ENCODE assay signal across 23 cellular contexts in genomic region chr6:155706806-155707205, GRCh38.
"Had no signal": no experiment of that assay in that cellular context is flagged by ENCODE, and none has a peak within 500 bp of the region (broad histone marks: within the 10 kb centered on the region; RNA-seq: fewer than 3 reads in every experiment).

No MANE protein-coding gene starts in this region.

- H3K4me1 Mint-ChIP-seq: mesothelial cell of epicardium; naive B cell; stimulated activated memory B cell treated with anti-CD40 and anti-IgM and Interleukin-4, amounts not matched to agents 10 μg/mL and 1 μg/mL and 100 μg/mL, for 72 hours had no signal

- H3K27ac Mint-ChIP-seq: dendritic cell treated with granulocyte-macrophage colony-stimulating factor and Interleukin-4, amounts not matched to agents 40 ng/mL and 50 ng/mL, for 4 days; endodermal cell; mesothelial cell of epicardium; naive B cell; stimulated activated memory B cell treated with anti-CD40 and anti-IgM and Interleukin-4, amounts not matched to agents 10 μg/mL and 1 μg/mL and 100 μg/mL, for 72 hours; type B pancreatic cell had no signal

- H3K27ac ChIP-seq: colonic mucosa, left lung, prostate gland, right atrium auricular region, sigmoid colon, testis, tibial artery had no signal

- H3K4me3 ChIP-seq: colonic mucosa, left lung, mucosa of descending colon, prostate gland, right atrium auricular region, sigmoid colon, spleen, testis, tibial artery had no signal

- H3K9me3 Mint-ChIP-seq: endodermal cell, type B pancreatic cell had no signal

- H3K36me3 Mint-ChIP-seq: mesothelial cell of epicardium; naive B cell; stimulated activated memory B cell treated with anti-CD40 and anti-IgM and Interleukin-4, amounts not matched to agents 10 μg/mL and 1 μg/mL and 100 μg/mL, for 72 hours; type B pancreatic cell had no signal

- DNase-seq: colonic mucosa; effector CD8-positive, alpha-beta T cell; endodermal cell; left lung; mesenchymal stem cell; mucosa of descending colon; naive B cell; nephron progenitor cell; nucleus accumbens; sigmoid colon; stimulated activated CD4-positive, alpha-beta T cell treated with anti-CD3 and anti-CD28 coated beads, Interleukin-4, amount 100 ng/mL, for 4 hours; stimulated activated naive CD8-positive, alpha-beta T cell treated with anti-CD3 and anti-CD28 coated beads, Interleukin-15, Interleukin-2, amounts not matched to agents 100 U/mL and 50 U/mL, for 24 hours; substantia nigra; testis; tibial artery had no signal

- H3K4me3 Mint-ChIP-seq: dendritic cell treated with granulocyte-macrophage colony-stimulating factor and Interleukin-4, amounts not matched to agents 40 ng/mL and 50 ng/mL, for 4 days; endodermal cell; mesothelial cell of epicardium; naive B cell; nephron progenitor cell; stimulated activated memory B cell treated with anti-CD40 and anti-IgM and Interleukin-4, amounts not matched to agents 10 μg/mL and 1 μg/mL and 100 μg/mL, for 72 hours; type B pancreatic cell had no signal

- H3K36me3 ChIP-seq: colonic mucosa, left lung, prostate gland, right atrium auricular region, sigmoid colon, spleen, tibial artery had no signal

- H3K9me3 ChIP-seq: colonic mucosa, mucosa of descending colon, prostate gland, sigmoid colon, testis had no signal

- H3K27me3 Mint-ChIP-seq: dendritic cell treated with granulocyte-macrophage colony-stimulating factor and Interleukin-4, amounts not matched to agents 40 ng/mL and 50 ng/mL, for 4 days; type B pancreatic cell had no signal

- H3K4me1 ChIP-seq: colonic mucosa, left lung, prostate gland, right atrium auricular region, sigmoid colon, spleen, testis, tibial artery had no signal

- ATAC-seq: left cardiac atrium; left lung; stimulated activated memory B cell treated with anti-CD40 and anti-IgM and Interleukin-4, amounts not matched to agents 10 μg/mL and 1 μg/mL and 100 μg/mL, for 72 hours; stimulated activated naive CD8-positive, alpha-beta T cell treated with anti-CD3 and anti-CD28 coated beads, Interleukin-15, Interleukin-2, amounts not matched to agents 100 U/mL and 50 U/mL, for 24 hours had no signal

- H3K27me3 ChIP-seq: colonic mucosa, left lung, right atrium auricular region, sigmoid colon, spleen, testis, tibial artery had no signal
